ENCODE assay signal across 1 cellular context in genomic region chr6:43921548-43922422, GRCh38.
TF ChIP-seq lines count a peak whose summit lies in the region.

No MANE protein-coding gene starts in this region.

TF ChIP-seq in K562, 482 proteins besides CTCF, POLR2A, EP300 and RAD21 (continued from another document):
- TF ChIP-seq HDAC2 (IDR thresholded peaks at IDR 0.05) (no peak), CBX5 (IDR thresholded peaks at IDR 0.05; ENCODE audit: borderline replicate concordance, low read depth) (no peak), FUS (optimal IDR thresholded peaks at IDR 0.05; ENCODE audit: low read depth, low read length) (no peak), ZNF780A (CRISPR knock-in tag; IDR thresholded peaks at IDR 0.05) (no peak), SMC3 (conservative IDR thresholded peaks at IDR 0.05; ENCODE audit: insufficient read depth, low read depth, low read length) (no peak), XRCC5 (IDR thresholded peaks at IDR 0.05; ENCODE audit: low read depth, low read length) (no peak), HIVEP1 (CRISPR knock-in tag; IDR thresholded peaks at IDR 0.05) (no peak), U2AF1 (optimal IDR thresholded peaks at IDR 0.05; ENCODE audit: low read depth, low read length) (no peak), CXXC5 (CRISPR knock-in tag; IDR thresholded peaks at IDR 0.05) (no peak; the same call in 1 of the 2 replicates), FOXK1 (CRISPR knock-in tag; IDR thresholded peaks at IDR 0.05; ENCODE audit: borderline replicate concordance) (0 out of 2 replicates have a peak, but pooled peaks have one; percentile 46), TAF1 (IDR thresholded peaks at IDR 0.05; ENCODE audit: control insufficient read depth, extremely low read depth, insufficient read depth, low read length, severe bottlenecking) (no peak), ZBTB34 (CRISPR knock-in tag; IDR thresholded peaks at IDR 0.05) (no peak), NR2C1 (IDR thresholded peaks at IDR 0.05) (no peak), NR2C1 (tag; IDR thresholded peaks at IDR 0.05) (peak; percentile 28; the same call in 1 of the 2 replicates), ZNF224 (CRISPR knock-in tag; IDR thresholded peaks at IDR 0.05) (0 out of 2 replicates have a peak, but pooled peaks have one; percentile 26), NCOR1 (IDR thresholded peaks at IDR 0.05) (no peak), ID3 (CRISPR knock-in tag; IDR thresholded peaks at IDR 0.05) (no peak), ID3 (tag; IDR thresholded peaks at IDR 0.05) (no peak)
- TF ChIP-seq, protein P1, sequence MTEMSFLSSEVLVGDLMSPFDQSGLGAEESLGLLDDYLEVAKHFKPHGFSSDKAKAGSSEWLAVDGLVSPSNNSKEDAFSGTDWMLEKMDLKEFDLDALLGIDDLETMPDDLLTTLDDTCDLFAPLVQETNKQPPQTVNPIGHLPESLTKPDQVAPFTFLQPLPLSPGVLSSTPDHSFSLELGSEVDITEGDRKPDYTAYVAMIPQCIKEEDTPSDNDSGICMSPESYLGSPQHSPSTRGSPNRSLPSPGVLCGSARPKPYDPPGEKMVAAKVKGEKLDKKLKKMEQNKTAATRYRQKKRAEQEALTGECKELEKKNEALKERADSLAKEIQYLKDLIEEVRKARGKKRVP (CRISPR knock-in tag; IDR thresholded peaks at IDR 0.05): no peak
- TF ChIP-seq, protein P2, sequence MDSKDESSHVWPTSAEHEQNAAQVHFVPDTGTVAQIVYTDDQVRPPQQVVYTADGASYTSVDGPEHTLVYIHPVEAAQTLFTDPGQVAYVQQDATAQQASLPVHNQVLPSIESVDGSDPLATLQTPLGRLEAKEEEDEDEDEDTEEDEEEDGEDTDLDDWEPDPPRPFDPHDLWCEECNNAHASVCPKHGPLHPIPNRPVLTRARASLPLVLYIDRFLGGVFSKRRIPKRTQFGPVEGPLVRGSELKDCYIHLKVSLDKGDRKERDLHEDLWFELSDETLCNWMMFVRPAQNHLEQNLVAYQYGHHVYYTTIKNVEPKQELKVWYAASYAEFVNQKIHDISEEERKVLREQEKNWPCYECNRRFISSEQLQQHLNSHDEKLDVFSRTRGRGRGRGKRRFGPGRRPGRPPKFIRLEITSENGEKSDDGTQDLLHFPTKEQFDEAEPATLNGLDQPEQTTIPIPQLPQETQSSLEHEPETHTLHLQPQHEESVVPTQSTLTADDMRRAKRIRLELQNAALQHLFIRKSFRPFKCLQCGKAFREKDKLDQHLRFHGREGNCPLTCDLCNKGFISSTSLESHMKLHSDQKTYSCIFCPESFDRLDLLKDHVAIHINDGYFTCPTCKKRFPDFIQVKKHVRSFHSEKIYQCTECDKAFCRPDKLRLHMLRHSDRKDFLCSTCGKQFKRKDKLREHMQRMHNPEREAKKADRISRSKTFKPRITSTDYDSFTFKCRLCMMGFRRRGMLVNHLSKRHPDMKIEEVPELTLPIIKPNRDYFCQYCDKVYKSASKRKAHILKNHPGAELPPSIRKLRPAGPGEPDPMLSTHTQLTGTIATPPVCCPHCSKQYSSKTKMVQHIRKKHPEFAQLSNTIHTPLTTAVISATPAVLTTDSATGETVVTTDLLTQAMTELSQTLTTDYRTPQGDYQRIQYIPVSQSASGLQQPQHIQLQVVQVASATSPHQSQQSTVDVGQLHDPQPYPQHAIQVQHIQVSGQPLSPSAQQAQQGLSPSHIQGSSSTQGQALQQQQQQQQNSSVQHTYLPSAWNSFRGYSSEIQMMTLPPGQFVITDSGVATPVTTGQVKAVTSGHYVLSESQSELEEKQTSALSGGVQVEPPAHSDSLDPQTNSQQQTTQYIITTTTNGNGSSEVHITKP (IDR thresholded peaks at IDR 0.05; ENCODE audit: partially characterized antibody): no peak
